In the genomic region with DNA sequence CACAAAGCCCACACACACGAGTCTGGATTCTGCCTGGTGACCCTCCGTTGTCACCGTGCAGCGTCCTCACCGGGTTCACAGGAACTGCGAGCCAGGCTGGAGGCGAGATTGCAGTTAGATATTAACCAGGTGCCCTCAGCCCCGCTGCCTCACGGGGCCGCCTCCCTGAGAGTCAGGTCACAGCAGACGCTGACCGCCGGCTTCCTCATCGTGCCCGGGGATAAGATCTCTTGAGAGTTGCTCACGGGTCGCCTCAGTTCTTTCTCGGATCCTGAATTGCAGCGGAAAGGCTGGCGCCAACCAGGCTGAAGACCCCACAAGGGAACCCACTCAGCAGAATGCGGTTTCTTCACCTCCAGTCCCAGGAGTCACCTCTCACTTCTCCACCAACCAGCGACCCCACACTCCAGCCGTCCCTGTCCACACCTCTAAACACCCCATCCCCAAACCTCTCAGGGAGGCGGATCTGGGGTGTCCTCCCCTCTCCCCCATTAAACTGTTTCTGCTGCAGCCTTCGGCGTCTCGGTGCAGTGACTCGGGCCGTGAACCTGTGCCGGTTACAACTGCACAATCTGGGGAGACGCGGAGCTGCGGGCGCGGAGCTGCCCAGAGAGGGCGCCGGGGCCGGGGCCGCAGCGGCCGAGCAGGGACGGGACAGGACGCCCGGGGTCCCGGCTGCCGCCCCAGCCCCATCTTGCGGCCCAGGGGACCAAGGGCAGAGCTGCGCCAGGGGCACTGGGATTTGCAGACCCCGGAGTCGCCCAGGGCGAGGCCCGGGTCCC, we compare ENCODE assay signal across 8 cellular contexts. TPM values are rescaled to one million over a fixed set of nuclear protein-coding genes. Genes with fewer than 3 reads are reported as not detected.
DNase-seq lines count a peak whose midpoint lies in the region; ATAC-seq, FAIRE-seq and TF ChIP-seq lines count a peak whose summit lies in the region.

No MANE protein-coding gene starts in this region.

- peak; percentile 27 for ATAC-seq in GM19463 (IDR thresholded peaks at IDR 0.05; ENCODE audit: unreplicated experiment)
- peak; percentile 28 for ATAC-seq in HG03571 (IDR thresholded peaks at IDR 0.05; ENCODE audit: unreplicated experiment)

- H3K4me3 ChIP-seq in bronchial epithelial cell (ENCODE audit: low read depth, low read length): peak overlapping the region; percentile 84

- DNase-seq in DMS53 (lab: John Stamatoyannopoulos, UW): peak; percentile 83
- peak; percentile 40 for DNase-seq in T1000 (lab: John Stamatoyannopoulos, UW)
- no peak for DNase-seq in bronchial epithelial cell (ENCODE audit: low read depth)
- DNase-seq in islet precursor cell: peak; percentile 80
- peak; percentile 58 for DNase-seq in stimulated activated CD4-positive, alpha-beta T cell treated with anti-CD3 and anti-CD28 coated beads, Interleukin-15, amount 100 ng/mL, for 24 hours
- DNase-seq in NCI-H1048 (lab: John Stamatoyannopoulos, UW): no peak

- H3K27me3 ChIP-seq in bronchial epithelial cell (ENCODE audit: control insufficient read depth, insufficient read depth, low read length): no peaks in the 10 kb centered on the region

- FAIRE-seq in bronchial epithelial cell (lab: Jason Lieb, UNC): no peak

- no peaks in the 10 kb centered on the region for H3K36me3 ChIP-seq in bronchial epithelial cell (ENCODE audit: control insufficient read depth, insufficient read depth, low read length)

- peak; percentile 1 for TF ChIP-seq CTCF in bronchial epithelial cell (IDR thresholded peaks at IDR 0.05; ENCODE audit: insufficient read depth, low read length, severe bottlenecking)

RNA-seq across cellular contexts. Expression of gene ZNF823, which starts 0.6 kb away (rescaled TPM):
- 6.1 and 8.4 TPM in 2 replicates for total RNA-seq in bronchial epithelial cell

RNA-seq across cellular contexts. Expression of gene ZNF441, which starts 28.6 kb away (rescaled TPM):
- 7.6 and 12.5 TPM in 2 replicates for total RNA-seq in bronchial epithelial cell

Comparison
In these comparisons a context has a peak if more than half of its experiments do, and no peak if none do; other contexts are left out.
1. DNase-seq: peak in DMS53 (single experiment), T1000 (single experiment), islet precursor cell (single experiment) and stimulated activated CD4-positive, alpha-beta T cell treated with anti-CD3 and anti-CD28 coated beads, Interleukin-15, amount 100 ng/mL, for 24 hours (single experiment); none in bronchial epithelial cell (single experiment) and NCI-H1048 (single experiment).